ENCODE assay signal across 8 cellular contexts in the genomic region with DNA sequence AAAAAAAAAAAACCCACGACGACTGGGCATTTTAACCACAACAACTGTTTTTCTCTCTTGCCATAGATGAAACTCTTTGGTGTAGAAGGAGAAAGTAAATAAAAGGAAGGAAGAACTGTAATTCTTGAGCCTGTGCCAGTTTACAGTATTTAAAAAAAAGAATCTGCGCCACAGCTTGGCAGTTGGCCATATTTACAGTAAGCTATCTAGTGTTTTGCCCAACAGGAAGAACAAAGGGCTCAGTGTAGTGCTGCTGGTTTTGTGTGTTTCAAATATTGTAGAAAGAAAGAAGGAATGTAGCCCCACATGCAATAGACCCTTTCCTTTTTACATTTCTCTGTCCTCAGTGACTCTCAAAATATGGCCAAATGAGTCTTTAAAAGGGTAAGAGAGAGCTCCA.
A peak's percentile ranks its signal among the peaks of the same experiment; 100 is the strongest.
DNase-seq lines count a peak whose midpoint lies in the region; ATAC-seq and TF ChIP-seq lines count a peak whose summit lies in the region.

No MANE protein-coding gene starts in this region.

- H3K27ac Mint-ChIP-seq in effector memory CD8-positive, alpha-beta T cell: peak overlapping the region; percentile 88 to 98

- CTCF ChIA-PET in PC-9 (lab: Charles Lee): interaction anchor here (0.6 to 0.7 kb wide), 2 partner anchors 242 to 610 kb away, joined by 3 read pairs; no protein-coding TSS in a partner anchor

- H3K4me1 Mint-ChIP-seq in effector memory CD8-positive, alpha-beta T cell (ENCODE audit: low read depth in 2 of 2): peaks cover 20 to 22% of the 10 kb centered on the region in 2 donors

- intact Hi-C loops in PC-9 (cut with micrococcal nuclease; ENCODE audit: unreplicated experiment): no loop called here

- no peaks in the 10 kb centered on the region for H3K27me3 ChIP-seq in PC-9 (ENCODE audit: insufficient read depth, low read depth)

- peaks cover 8% of the 10 kb centered on the region for H3K36me3 Mint-ChIP-seq in effector memory CD8-positive, alpha-beta T cell (ENCODE audit: insufficient read depth)

- no peaks in the 10 kb centered on the region for H3K9me2 ChIP-seq in PC-9 (ENCODE audit: insufficient read depth)

- H3K27ac ChIP-seq in PC-9: no peak overlapping the region

- peak overlapping the region; percentile 67 to 75 for H3K4me3 Mint-ChIP-seq in effector memory CD8-positive, alpha-beta T cell

- no peak for TF ChIP-seq CTCF in PC-9 (conservative IDR thresholded peaks at IDR 0.05)

- DNase-seq in activated T-cell treated with anti-CD3 and anti-CD28 coated beads for 1 hour (ENCODE audit: low read depth) (peak; percentile 27), PC-9 (peak; percentile 41 to 55), non-pigmented ciliary epithelial cell (ENCODE audit: low read depth) (peak; percentile 40), DMS79 (lab: John Stamatoyannopoulos, UW) (no peak), amniotic stem cell (lab: John Stamatoyannopoulos, UW) (no peak), inferior parietal cortex (ENCODE audit: extremely low spot score) (no peak)
- no peak for DNase-seq in activated T-cell treated with anti-CD3 and anti-CD28 coated beads, Interleukin-2, amount 50 U/mL, for 48 hours
- DNase-seq in effector memory CD8-positive, alpha-beta T cell: peak; percentile 31 to 39 (median 36)

- POLR2A ChIA-PET in PC-9 (lab: Charles Lee; ENCODE audit: unreplicated experiment): interaction anchor here (0.6 kb wide), 1 partner anchor 38 kb away, joined by 3 read pairs; no protein-coding TSS in a partner anchor

- peak overlapping the region; percentile 28; the same call in 1 of the 2 replicates for H3K4me2 ChIP-seq in PC-9

- H3K9me3 Mint-ChIP-seq in effector memory CD8-positive, alpha-beta T cell: no peaks in the 10 kb centered on the region

- H3K4me3 ChIP-seq in PC-9: no peak overlapping the region

- no peaks in the 10 kb centered on the region for H4K20me1 ChIP-seq in PC-9 (ENCODE audit: insufficient read depth)

- no TSS peak for BruUV-seq in PC-9 (replicated peaks; lab: Mats Ljungman, UMichigan)

- no peaks in the 10 kb centered on the region for H3K79me2 ChIP-seq in PC-9 (ENCODE audit: low read depth)

- ATAC-seq in effector memory CD8-positive, alpha-beta T cell (replicated peaks): peak; percentile 93

- H3K27me3 Mint-ChIP-seq in effector memory CD8-positive, alpha-beta T cell: no peaks in the 10 kb centered on the region

- no peaks in the 10 kb centered on the region for H3K9me3 ChIP-seq in PC-9 (ENCODE audit: insufficient read depth, low read depth)

- H3F3A ChIP-seq in PC-9 (ENCODE audit: insufficient read depth, low read depth): no peaks in the 10 kb centered on the region

- H2AFZ ChIP-seq in PC-9: no peak overlapping the region

- no peaks in the 10 kb centered on the region for H3K36me3 ChIP-seq in PC-9 (ENCODE audit: low read depth)

- peaks cover 11% of the 10 kb centered on the region; the same call in 1 of the 2 replicates for H3K4me1 ChIP-seq in PC-9 (replicated peaks; ENCODE audit: insufficient read depth)

Comparison
In these comparisons a context has a peak if more than half of its experiments do, and no peak if none do; other contexts are left out.
1. DNase-seq: peak in activated T-cell treated with anti-CD3 and anti-CD28 coated beads for 1 hour (single experiment), PC-9 (2 of 2), effector memory CD8-positive, alpha-beta T cell (3 of 3) and non-pigmented ciliary epithelial cell (single experiment); none in activated T-cell treated with anti-CD3 and anti-CD28 coated beads, Interleukin-2, amount 50 U/mL, for 48 hours (0 of 2), DMS79 (single experiment), amniotic stem cell (single experiment) and inferior parietal cortex (single experiment).